In genomic region chr7:155326385-155326784, GRCh38 we compare ENCODE assay signal across 26 cellular contexts.
"Had no signal": no experiment of that assay in that cellular context is flagged by ENCODE, and none has a peak within 500 bp of the region (broad histone marks: within the 10 kb centered on the region; RNA-seq: fewer than 3 reads in every experiment).

No MANE protein-coding gene starts in this region.

- H3K4me1 ChIP-seq: neural progenitor cell, pancreas, psoas muscle, right lobe of liver, sigmoid colon, suprapubic skin, testis, tibial artery, transverse colon, upper lobe of right lung, uterus had no signal

- H3K27me3 ChIP-seq: pancreas, right lobe of liver, testis, uterus had no signal

- ATAC-seq: naive thymus-derived CD4-positive, alpha-beta T cell; natural killer cell; pancreas; psoas muscle; right cardiac atrium; stimulated activated memory B cell treated with anti-CD40 and anti-IgM and Interleukin-4, amounts not matched to agents 10 μg/mL and 1 μg/mL and 100 μg/mL, for 72 hours; stimulated activated naive CD8-positive, alpha-beta T cell treated with anti-CD3 and anti-CD28 coated beads, Interleukin-15, amount 100 ng/mL, for 72 hours; upper lobe of right lung had no signal

- H3K4me2 ChIP-seq: neural progenitor cell had no signal

- H3K9me3 ChIP-seq: neutrophil, pancreas, psoas muscle, right lobe of liver, sigmoid colon, suprapubic skin, testis, tibial artery, transverse colon, upper lobe of right lung, uterus had no signal

- H2AFZ ChIP-seq: neural progenitor cell had no signal

- H3K27ac ChIP-seq: neural progenitor cell, neutrophil, pancreas, psoas muscle, right lobe of liver, sigmoid colon, suprapubic skin, testis, tibial artery, transverse colon, upper lobe of right lung, uterus had no signal

- FAIRE-seq: pancreas, small intestine had no signal

- H3K9ac ChIP-seq: neural progenitor cell had no signal

- H3K36me3 ChIP-seq: neural progenitor cell, neutrophil, pancreas, right lobe of liver, sigmoid colon, suprapubic skin, tibial artery, transverse colon, upper lobe of right lung, uterus had no signal

- DNase-seq: naive thymus-derived CD4-positive, alpha-beta T cell; natural killer cell; nucleus accumbens; pancreas; psoas muscle; right cardiac atrium; right lobe of liver; sigmoid colon; small intestine; stimulated activated CD4-positive, alpha-beta T cell treated with anti-CD3 and anti-CD28 coated beads, Interleukin-15, amount 100 ng/mL, for 24 hours; stimulated activated CD4-positive, alpha-beta T cell treated with anti-CD3 and anti-CD28 coated beads, Interleukin-2, amount 100 ng/mL, for 24 hours; stimulated activated CD4-positive, alpha-beta T cell treated with anti-CD3 and anti-CD28 coated beads, Interleukin-2, amount 100 ng/mL, for 48 hours; stimulated activated CD4-positive, alpha-beta T cell treated with anti-CD3 and anti-CD28 coated beads, Interleukin-4, amount 100 ng/mL, for 24 hours; stimulated activated naive CD4-positive, alpha-beta T cell; stimulated activated naive CD8-positive, alpha-beta T cell treated with anti-CD3 and anti-CD28 coated beads, Interleukin-15, amount 100 ng/mL, for 72 hours; stimulated activated naive CD8-positive, alpha-beta T cell treated with anti-CD3 and anti-CD28 coated beads, Interleukin-15, Interleukin-2, amounts not matched to agents 100 U/mL and 50 U/mL, for 24 hours; substantia nigra; testis; tibial artery; transverse colon; upper lobe of right lung; uterus had no signal

- H3K4me3 ChIP-seq: neural progenitor cell, pancreas, psoas muscle, right lobe of liver, sigmoid colon, suprapubic skin, testis, tibial artery, transverse colon, upper lobe of right lung, uterus had no signal
